ENCODE assay signal across 24 cellular contexts in genomic region chr6:31350551-31350950, GRCh38. TPM values are rescaled to one million over a fixed set of nuclear protein-coding genes. Genes with fewer than 3 reads are reported as not detected.
DNase-seq lines count a peak whose midpoint lies in the region; ATAC-seq, FAIRE-seq and TF ChIP-seq lines count a peak whose summit lies in the region.
"Had no signal": no experiment of that assay in that cellular context is flagged by ENCODE, and none has a peak within 500 bp of the region (broad histone marks: within the 10 kb centered on the region; RNA-seq: fewer than 3 reads in every experiment).

No MANE protein-coding gene starts in this region.

- peaks cover 37% of the 10 kb centered on the region for H3K36me3 Mint-ChIP-seq in activated CD8-positive, alpha-beta T cell treated with anti-CD3 and anti-CD28 coated beads, Interleukin-2, amount 10 ng/mL, durations not matched to agents 7 days and 5 days (ENCODE audit: low read depth)
- H3K36me3 Mint-ChIP-seq in activated CD8-positive, alpha-beta T cell treated with anti-CD3 and anti-CD28 coated beads for 36 hours (ENCODE audit: low read depth) = peaks cover 35% of the 10 kb centered on the region
- H3K36me3 Mint-ChIP-seq in activated T-helper 17 cell treated with anti-CD3 and anti-CD28 coated beads, Interleukin-2, amount 50 U/mL, for 72 hours (ENCODE audit: low read depth) = peaks cover 39% of the 10 kb centered on the region
- H3K36me3 Mint-ChIP-seq in naive thymus-derived CD4-positive, alpha-beta T cell = peaks cover 0 to 35% (median 31%) of the 10 kb centered on the region in 5 donors

- H3K27ac ChIP-seq in naive thymus-derived CD4-positive, alpha-beta T cell (ENCODE audit: low read depth, low read length) = no peak overlapping the region
- H3K27ac ChIP-seq: ascending aorta, heart left ventricle, KMS-11, right lobe of liver had no signal

- H3K36me3 ChIP-seq in naive thymus-derived CD4-positive, alpha-beta T cell (ENCODE audit: control insufficient read depth in 2 of 3, insufficient read depth in 3 of 3, low read length in 3 of 3) = peaks cover 12 to 26% (median 24%) of the 10 kb centered on the region in 3 experiments

- DNase-seq in activated CD8-positive, alpha-beta T cell treated with anti-CD3 and anti-CD28 coated beads, Interleukin-2, amount 10 ng/mL, durations not matched to agents 7 days and 5 days = no peak
- DNase-seq in activated CD8-positive, alpha-beta T cell treated with anti-CD3 and anti-CD28 coated beads for 36 hours = no peak
- no peak for DNase-seq in GM12891 (ENCODE audit: insufficient read length, low spot score)
- DNase-seq in naive thymus-derived CD4-positive, alpha-beta T cell = peak in 1 of 9 donors; percentile 35
- no peak for DNase-seq in inferior parietal cortex (ENCODE audit: extremely low spot score)
- DNase-seq in stimulated activated CD4-positive, alpha-beta T cell treated with anti-CD3 and anti-CD28 coated beads, Interleukin-2, amount 100 ng/mL, for 48 hours = no peak
- DNase-seq: caudate nucleus; EL; H7; heart left ventricle; NCI-H1694 treated with DMSO at 0.1 percent for 48 hours; posterior cingulate gyrus; right lobe of liver; SHP77; stimulated activated CD8-positive, alpha-beta memory T cell treated with anti-CD3 and anti-CD28 coated beads, Interleukin-4, amount 100 ng/mL, for 48 hours; substantia nigra; SW 1271 had no signal

- no peaks in the 10 kb centered on the region for H3K9me3 ChIP-seq in naive thymus-derived CD4-positive, alpha-beta T cell (ENCODE audit: control insufficient read depth in 2 of 3, low read length in 3 of 3)
- H3K9me3 ChIP-seq: ascending aorta, heart left ventricle, right lobe of liver had no signal

- H3K9me3 Mint-ChIP-seq in activated CD8-positive, alpha-beta T cell treated with anti-CD3 and anti-CD28 coated beads, Interleukin-2, amount 10 ng/mL, durations not matched to agents 7 days and 5 days (ENCODE audit: insufficient read depth) = no peaks in the 10 kb centered on the region
- H3K9me3 Mint-ChIP-seq in activated CD8-positive, alpha-beta T cell treated with anti-CD3 and anti-CD28 coated beads for 36 hours = no peaks in the 10 kb centered on the region
- no peaks in the 10 kb centered on the region for H3K9me3 Mint-ChIP-seq in activated T-helper 17 cell treated with anti-CD3 and anti-CD28 coated beads, Interleukin-2, amount 50 U/mL, for 72 hours
- peaks cover 0 to 5% (median 0%) of the 10 kb centered on the region in 11 donors for H3K9me3 Mint-ChIP-seq in naive thymus-derived CD4-positive, alpha-beta T cell
- H3K9me3 Mint-ChIP-seq: activated CD4-positive, alpha-beta T cell treated with anti-CD3 and anti-CD28 coated beads, Interleukin-2, amount 10 ng/mL, durations not matched to agents 24 days and 14 days; activated naive CD4-positive, alpha-beta T cell treated with anti-CD3 and anti-CD28 coated beads for 36 hours had no signal

- H3K27me3 ChIP-seq in naive thymus-derived CD4-positive, alpha-beta T cell (ENCODE audit: control insufficient read depth in 2 of 2, insufficient read depth in 2 of 2, low read length in 2 of 2) = no peaks in the 10 kb centered on the region
- H3K27me3 ChIP-seq: ascending aorta, heart left ventricle, right lobe of liver had no signal

- POLR2A ChIA-PET in activated CD8-positive, alpha-beta T cell treated with anti-CD3 and anti-CD28 coated beads, Interleukin-2, amount 10 ng/mL, durations not matched to agents 7 days and 5 days (lab: Charles Lee) = interaction anchor here (0.7 to 2.0 kb wide), 5 partner anchors 11 to 153 kb away, joined by 3 to 6 read pairs (median 3); no protein-coding TSS in a partner anchor
- POLR2A ChIA-PET in activated CD8-positive, alpha-beta T cell treated with anti-CD3 and anti-CD28 coated beads for 36 hours (lab: Charles Lee) = interaction anchor here (1.5 to 1.9 kb wide), 2 partner anchors 41 to 78 kb away, joined by 4 to 5 read pairs; no protein-coding TSS in a partner anchor
- POLR2A ChIA-PET in naive thymus-derived CD4-positive, alpha-beta T cell (lab: Charles Lee) = interaction anchor here (0.6 to 2.3 kb wide), 10 partner anchors 10 to 151 kb away, joined by 3 to 16 read pairs (median 4); no protein-coding TSS in a partner anchor

- peak; percentile 5 for ATAC-seq in activated CD8-positive, alpha-beta T cell treated with anti-CD3 and anti-CD28 coated beads, Interleukin-2, amount 10 ng/mL, durations not matched to agents 7 days and 5 days
- ATAC-seq in activated CD8-positive, alpha-beta T cell treated with anti-CD3 and anti-CD28 coated beads for 36 hours = no peak
- ATAC-seq in activated T-helper 17 cell treated with anti-CD3 and anti-CD28 coated beads, Interleukin-2, amount 50 U/mL, for 72 hours (replicated peaks) = no peak
- peak; percentile 12 for ATAC-seq in naive thymus-derived CD4-positive, alpha-beta T cell
- no peak for ATAC-seq in HG02938 (IDR thresholded peaks at IDR 0.05; ENCODE audit: unreplicated experiment)
- ATAC-seq: heart left ventricle, right lobe of liver had no signal

- no peak overlapping the region for H3K4me3 ChIP-seq in naive thymus-derived CD4-positive, alpha-beta T cell (ENCODE audit: low read length)
- H3K4me3 ChIP-seq: ascending aorta, heart left ventricle, right lobe of liver had no signal

- peaks cover 32% of the 10 kb centered on the region in 2 donors for H3K4me1 ChIP-seq in naive thymus-derived CD4-positive, alpha-beta T cell (ENCODE audit: control insufficient read depth in 2 of 2, insufficient read depth in 2 of 2, low read length in 2 of 2)
- H3K4me1 ChIP-seq: right lobe of liver had no signal

- no peak overlapping the region for H3K27ac Mint-ChIP-seq in activated CD8-positive, alpha-beta T cell treated with anti-CD3 and anti-CD28 coated beads, Interleukin-2, amount 10 ng/mL, durations not matched to agents 7 days and 5 days
- H3K27ac Mint-ChIP-seq in activated CD8-positive, alpha-beta T cell treated with anti-CD3 and anti-CD28 coated beads for 36 hours = no peak overlapping the region
- peak overlapping the region; percentile 65 for H3K27ac Mint-ChIP-seq in activated T-helper 17 cell treated with anti-CD3 and anti-CD28 coated beads, Interleukin-2, amount 50 U/mL, for 72 hours
- peak overlapping the region; percentile 50 to 100 (median 81) for H3K27ac Mint-ChIP-seq in naive thymus-derived CD4-positive, alpha-beta T cell
- H3K27ac Mint-ChIP-seq: activated naive CD4-positive, alpha-beta T cell treated with anti-CD3 and anti-CD28 coated beads for 36 hours had no signal

- H3K27me3 Mint-ChIP-seq in activated CD8-positive, alpha-beta T cell treated with anti-CD3 and anti-CD28 coated beads, Interleukin-2, amount 10 ng/mL, durations not matched to agents 7 days and 5 days (ENCODE audit: low read depth) = peaks cover 5% of the 10 kb centered on the region
- H3K27me3 Mint-ChIP-seq in activated CD8-positive, alpha-beta T cell treated with anti-CD3 and anti-CD28 coated beads for 36 hours = no peaks in the 10 kb centered on the region
- no peaks in the 10 kb centered on the region for H3K27me3 Mint-ChIP-seq in activated T-helper 17 cell treated with anti-CD3 and anti-CD28 coated beads, Interleukin-2, amount 50 U/mL, for 72 hours
- peaks cover 0 to 12% (median 0%) of the 10 kb centered on the region in 5 donors for H3K27me3 Mint-ChIP-seq in naive thymus-derived CD4-positive, alpha-beta T cell
- H3K27me3 Mint-ChIP-seq: activated CD4-positive, alpha-beta T cell treated with anti-CD3 and anti-CD28 coated beads, Interleukin-2, amount 10 ng/mL, durations not matched to agents 24 days and 14 days had no signal

- intact Hi-C loops in activated CD8-positive, alpha-beta T cell treated with anti-CD3 and anti-CD28 coated beads for 36 hours (cut with micrococcal nuclease) = loop anchor here (5.0 kb wide), 1 partner anchor 148 kb away; no protein-coding TSS in a partner anchor
- intact Hi-C loops in naive thymus-derived CD4-positive, alpha-beta T cell (cut with micrococcal nuclease) = loop anchor here in 1 of 2 donors (2.0 to 10.0 kb wide), 2 partner anchors 16 to 1466 kb away; no protein-coding TSS in a partner anchor

- TF ChIP-seq POLR2A in GM12891 (IDR thresholded peaks at IDR 0.05; ENCODE audit: low read depth, low read length) = peak; percentile 33; the same call in 1 of the 2 replicates

- H3K4me1 Mint-ChIP-seq in activated CD8-positive, alpha-beta T cell treated with anti-CD3 and anti-CD28 coated beads, Interleukin-2, amount 10 ng/mL, durations not matched to agents 7 days and 5 days (ENCODE audit: low read depth) = peaks cover 41% of the 10 kb centered on the region
- peaks cover 47% of the 10 kb centered on the region for H3K4me1 Mint-ChIP-seq in activated CD8-positive, alpha-beta T cell treated with anti-CD3 and anti-CD28 coated beads for 36 hours (ENCODE audit: low read depth)
- peaks cover 45% of the 10 kb centered on the region for H3K4me1 Mint-ChIP-seq in activated T-helper 17 cell treated with anti-CD3 and anti-CD28 coated beads, Interleukin-2, amount 50 U/mL, for 72 hours
- peaks cover 36 to 66% (median 57%) of the 10 kb centered on the region in 7 donors for H3K4me1 Mint-ChIP-seq in naive thymus-derived CD4-positive, alpha-beta T cell

- no peak for TF ChIP-seq CTCF in activated CD8-positive, alpha-beta T cell treated with anti-CD3 and anti-CD28 coated beads for 36 hours (IDR thresholded peaks at IDR 0.05)

- FAIRE-seq in GM12891 (lab: Jason Lieb, UNC) = peak; percentile 77
- FAIRE-seq: A204.1 had no signal

- H3K4me3 Mint-ChIP-seq in activated CD8-positive, alpha-beta T cell treated with anti-CD3 and anti-CD28 coated beads, Interleukin-2, amount 10 ng/mL, durations not matched to agents 7 days and 5 days = no peak overlapping the region
- no peak overlapping the region for H3K4me3 Mint-ChIP-seq in activated CD8-positive, alpha-beta T cell treated with anti-CD3 and anti-CD28 coated beads for 36 hours
- H3K4me3 Mint-ChIP-seq in activated T-helper 17 cell treated with anti-CD3 and anti-CD28 coated beads, Interleukin-2, amount 50 U/mL, for 72 hours = no peak overlapping the region
- peak overlapping the region in 3 of 10 donors; percentile 10 to 54 (median 15) for H3K4me3 Mint-ChIP-seq in naive thymus-derived CD4-positive, alpha-beta T cell
- H3K4me3 Mint-ChIP-seq: activated CD4-positive, alpha-beta T cell treated with anti-CD3 and anti-CD28 coated beads, Interleukin-2, amount 10 ng/mL, durations not matched to agents 24 days and 14 days; activated naive CD4-positive, alpha-beta T cell treated with anti-CD3 and anti-CD28 coated beads for 36 hours had no signal

- CTCF ChIA-PET in activated CD8-positive, alpha-beta T cell treated with anti-CD3 and anti-CD28 coated beads, Interleukin-2, amount 10 ng/mL, durations not matched to agents 7 days and 5 days (lab: Charles Lee) = interaction anchor here (1.0 kb wide), 1 partner anchor 16 kb away, joined by 5 read pairs; no protein-coding TSS in a partner anchor
- CTCF ChIA-PET in activated CD8-positive, alpha-beta T cell treated with anti-CD3 and anti-CD28 coated beads for 36 hours (lab: Charles Lee) = no interaction called here
- CTCF ChIA-PET in naive thymus-derived CD4-positive, alpha-beta T cell (lab: Charles Lee) = no interaction called here

RNA-seq across cellular contexts. Expression of gene HLA-B, which starts 6.4 kb away (rescaled TPM):
- total RNA-seq in activated CD8-positive, alpha-beta T cell treated with anti-CD3 and anti-CD28 coated beads, Interleukin-2, amount 10 ng/mL, durations not matched to agents 7 days and 5 days = 1,000 to 10,000 TPM; 3,406 to 3,473 TPM
- total RNA-seq in activated CD8-positive, alpha-beta T cell treated with anti-CD3 and anti-CD28 coated beads for 36 hours = 1,000 to 10,000 TPM; 2,892 to 2,968 TPM
- polyA plus RNA-seq in GM12891 (2012; ENCODE audit: low read depth, missing spikeins) = 3,160 TPM
- total RNA-seq in activated T-helper 17 cell treated with anti-CD3 and anti-CD28 coated beads, Interleukin-2, amount 50 U/mL, for 72 hours = 1,000 to 10,000 TPM; 3,089 to 4,180 TPM
- total RNA-seq in naive thymus-derived CD4-positive, alpha-beta T cell = 1,000 to 10,000 TPM; 5,136 to 7,364 (median 5,516) TPM
- polyA plus RNA-seq in naive thymus-derived CD4-positive, alpha-beta T cell = 1,000 to 10,000 TPM; 5,467 to 7,459 TPM

RNA-seq across cellular contexts. Expression of gene MICA, which starts 52.8 kb away (rescaled TPM):
- 1 to 10 TPM; 8.7 to 9.0 TPM for total RNA-seq in activated CD8-positive, alpha-beta T cell treated with anti-CD3 and anti-CD28 coated beads, Interleukin-2, amount 10 ng/mL, durations not matched to agents 7 days and 5 days
- 1 to 10 TPM; 5.6 to 6.0 TPM for total RNA-seq in activated CD8-positive, alpha-beta T cell treated with anti-CD3 and anti-CD28 coated beads for 36 hours
- polyA plus RNA-seq in GM12891 (2012; ENCODE audit: low read depth, missing spikeins) = 5.0 TPM
- total RNA-seq in activated T-helper 17 cell treated with anti-CD3 and anti-CD28 coated beads, Interleukin-2, amount 50 U/mL, for 72 hours = 10 to 100 TPM; 11.6 to 16.2 TPM
- 10 to 100 TPM; 12.1 to 17.4 (median 15.2) TPM for total RNA-seq in naive thymus-derived CD4-positive, alpha-beta T cell
- 1 to 10 TPM; 4.3 to 8.4 TPM for polyA plus RNA-seq in naive thymus-derived CD4-positive, alpha-beta T cell

Comparison
In these comparisons a context has a peak if more than half of its experiments do, and no peak if none do; other contexts are left out.
1. ATAC-seq: peak in activated CD8-positive, alpha-beta T cell treated with anti-CD3 and anti-CD28 coated beads, Interleukin-2, amount 10 ng/mL, durations not matched to agents 7 days and 5 days (single experiment) and naive thymus-derived CD4-positive, alpha-beta T cell (single experiment); none in activated CD8-positive, alpha-beta T cell treated with anti-CD3 and anti-CD28 coated beads for 36 hours (single experiment), activated T-helper 17 cell treated with anti-CD3 and anti-CD28 coated beads, Interleukin-2, amount 50 U/mL, for 72 hours (single experiment) and HG02938 (single experiment).
2. H3K27ac Mint-ChIP-seq: peak in activated T-helper 17 cell treated with anti-CD3 and anti-CD28 coated beads, Interleukin-2, amount 50 U/mL, for 72 hours (single experiment) and naive thymus-derived CD4-positive, alpha-beta T cell (9 of 9); none in activated CD8-positive, alpha-beta T cell treated with anti-CD3 and anti-CD28 coated beads, Interleukin-2, amount 10 ng/mL, durations not matched to agents 7 days and 5 days (single experiment) and activated CD8-positive, alpha-beta T cell treated with anti-CD3 and anti-CD28 coated beads for 36 hours (single experiment).